ENCODE assay signal across 9 cellular contexts in genomic region chr3:112132975-112133448, GRCh38. TPM values are rescaled to one million over a fixed set of nuclear protein-coding genes. Genes with fewer than 3 reads are reported as not detected.
DNase-seq lines count a peak whose midpoint lies in the region; ATAC-seq and TF ChIP-seq lines count a peak whose summit lies in the region.
"Had no signal": no experiment of that assay in that cellular context is flagged by ENCODE, and none has a peak within 500 bp of the region (broad histone marks: within the 10 kb centered on the region; RNA-seq: fewer than 3 reads in every experiment).

Gene GCSAM, minus strand, starts transcription at chr3:112133248. Its CDS starts 128 bp downstream, at chr3:112133120.

- peak; percentile 58 for DNase-seq in SKM-1 treated with dmso at 0.1 percent for 144 hours (lab: John Stamatoyannopoulos, UW; ENCODE audit: unreplicated experiment)
- DNase-seq in amygdala (lab: John Stamatoyannopoulos, UW): peak in 29 of 56 donors; percentile 7 to 70 (median 19)
- peak; percentile 38 for DNase-seq in putamen (ENCODE audit: low spot score)
- no peak for DNase-seq in NCI-H2029 (lab: John Stamatoyannopoulos, UW)
- no peak for DNase-seq in vagina (ENCODE audit: extremely low spot score in 2 of 2)
- DNase-seq in type B pancreatic cell (ENCODE audit: extremely low spot score, unreplicated experiment): no peak

- no peaks in the 10 kb centered on the region for H3K27me3 ChIP-seq in vagina

- H3K27me3 Mint-ChIP-seq in type B pancreatic cell: no peaks in the 10 kb centered on the region

- H3K4me3 ChIP-seq in vagina: no peak within 1 kb of the TSS
- H3K4me3 ChIP-seq: SK-N-MC had no signal

- H3K4me3 Mint-ChIP-seq in type B pancreatic cell: no peak within 1 kb of the TSS

- H3K36me3 Mint-ChIP-seq in type B pancreatic cell: no peaks in the 10 kb centered on the region

- H3K27ac Mint-ChIP-seq in type B pancreatic cell: no peak within 1 kb of the TSS

- H3K4me1 ChIP-seq in vagina: no peaks in the 10 kb centered on the region

- H3K36me3 ChIP-seq in vagina: no peaks in the 10 kb centered on the region

- H3K4me1 Mint-ChIP-seq in type B pancreatic cell (ENCODE audit: unreplicated experiment): peaks cover 45% of the 10 kb centered on the region

- H3K27ac ChIP-seq in vagina: no peak within 1 kb of the TSS
- H3K27ac ChIP-seq: SK-N-MC had no signal

- ATAC-seq in GM18907 (IDR thresholded peaks at IDR 0.05; ENCODE audit: unreplicated experiment) (peak; percentile 88), HG03039 (IDR thresholded peaks at IDR 0.05; ENCODE audit: unreplicated experiment) (peak; percentile 71)

- intact Hi-C loops in vagina (cut with DNase I): no loop called here

- no peak for TF ChIP-seq POLR2A in vagina (IDR thresholded peaks at IDR 0.05)

- no peaks in the 10 kb centered on the region for H3K9me3 Mint-ChIP-seq in type B pancreatic cell

- no peak for TF ChIP-seq CTCF in vagina (IDR thresholded peaks at IDR 0.05)
- no peak for TF ChIP-seq CTCF in type B pancreatic cell (conservative IDR thresholded peaks at IDR 0.05)

- no peaks in the 10 kb centered on the region for H3K9me3 ChIP-seq in vagina

RNA-seq across cellular contexts. Expression of gene GCSAM, which starts in this region (rescaled TPM):
- total RNA-seq in vagina (1.5 TPM), type B pancreatic cell (ENCODE audit: low replicate concordance) (not detected in 2 replicates)

Comparison
In these comparisons a context has a peak if more than half of its experiments do, and no peak if none do; other contexts are left out.
1. DNase-seq: peak in SKM-1 treated with dmso at 0.1 percent for 144 hours (single experiment), amygdala (29 of 56) and putamen (single experiment); none in NCI-H2029 (single experiment), vagina (0 of 2) and type B pancreatic cell (single experiment).